ENCODE assay signal across 18 cellular contexts in the genomic region with DNA sequence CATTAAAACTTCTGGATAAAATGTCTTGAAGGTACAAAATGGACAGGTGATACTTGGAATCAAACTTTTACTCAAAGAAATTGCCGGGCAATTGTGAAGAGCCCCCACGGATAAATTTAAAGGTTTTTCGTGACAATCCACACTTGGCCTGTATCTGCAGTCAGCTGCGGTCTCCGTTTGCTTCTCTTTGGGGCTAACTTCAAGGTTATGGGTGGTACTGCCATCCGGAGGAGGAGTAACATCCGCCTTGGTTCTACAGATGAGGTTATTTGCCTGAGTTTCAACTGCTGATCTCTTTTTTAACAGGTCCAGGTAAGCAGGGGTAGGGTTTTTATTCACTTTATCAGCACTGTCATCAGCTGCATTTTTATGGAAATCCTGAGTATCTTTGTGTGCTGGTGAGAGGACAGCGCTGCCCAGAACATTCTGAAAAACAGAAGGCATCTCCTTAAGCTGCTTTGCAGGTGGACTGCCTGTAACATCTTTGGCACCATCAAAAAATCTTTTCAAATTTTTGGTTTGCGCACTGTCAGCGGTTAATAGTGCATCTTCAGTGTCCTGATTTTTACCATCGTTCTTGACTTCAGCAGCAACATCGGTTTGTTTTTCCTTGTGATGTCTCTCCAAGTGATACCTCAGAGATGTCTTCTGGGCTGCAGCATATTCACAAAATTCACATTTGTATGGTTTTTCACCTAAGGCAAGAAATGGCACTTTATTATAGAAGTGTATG. TPM values are rescaled to one million over a fixed set of nuclear protein-coding genes. Genes with fewer than 3 reads are reported as not detected.
A peak's percentile ranks its signal among the peaks of the same experiment; 100 is the strongest.
DNase-seq lines count a peak whose midpoint lies in the region; ATAC-seq, FAIRE-seq and TF ChIP-seq lines count a peak whose summit lies in the region.
"Had no signal": no experiment of that assay in that cellular context is flagged by ENCODE, and none has a peak within 500 bp of the region (broad histone marks: within the 10 kb centered on the region; RNA-seq: fewer than 3 reads in every experiment).

No MANE protein-coding gene starts in this region.

- H3K27ac ChIP-seq in BLaER1 (peak overlapping the region; percentile 3; the same call in 1 of the 2 replicates), kidney (ENCODE audit: low read depth in 2 of 2, low read length in 2 of 2) (no peak overlapping the region)
- peak overlapping the region; percentile 1 for H3K27ac ChIP-seq in CD4-positive, alpha-beta memory T cell (ENCODE audit: low read depth, low read length)
- H3K27ac ChIP-seq: cardiac muscle cell, esophagus muscularis mucosa, thyroid gland had no signal

- H3K27me3 ChIP-seq in BLaER1: no peaks in the 10 kb centered on the region
- H3K27me3 ChIP-seq in CD4-positive, alpha-beta memory T cell (ENCODE audit: insufficient read depth, low read length): no peaks in the 10 kb centered on the region
- H3K27me3 ChIP-seq: cardiac muscle cell, esophagus muscularis mucosa, thyroid gland had no signal

- H3K9me3 ChIP-seq in BLaER1: no peaks in the 10 kb centered on the region
- H3K9me3 ChIP-seq in CD4-positive, alpha-beta memory T cell (ENCODE audit: control insufficient read depth in 1 of 2, low read length in 2 of 2): no peaks in the 10 kb centered on the region
- no peaks in the 10 kb centered on the region for H3K9me3 ChIP-seq in kidney (ENCODE audit: control insufficient read depth in 1 of 2, low read length in 2 of 2)
- H3K9me3 ChIP-seq: esophagus muscularis mucosa, thyroid gland had no signal

- ATAC-seq in left lobe of liver: no peak
- no peak for ATAC-seq in HG02678 (IDR thresholded peaks at IDR 0.05; ENCODE audit: unreplicated experiment)

- peak overlapping the region in 6 of 8 donors; percentile 40 to 75 (median 64) for H3K4me3 Mint-ChIP-seq in CD4-positive, alpha-beta memory T cell
- H3K4me3 Mint-ChIP-seq in T-helper 2 cell treated with Interferon-gamma antibody and Interleukin-4, amounts not matched to agents 5 μg/mL and 100 μg/mL, for 36 hours: no peak overlapping the region
- H3K4me3 Mint-ChIP-seq: H9 had no signal

- POLR2A ChIA-PET in CD4-positive, alpha-beta memory T cell (lab: Charles Lee; ENCODE audit: partially characterized antibody): interaction anchor here (0.9 to 7.9 kb wide), 5 partner anchors 15 to 340 kb away, joined by 3 to 77 read pairs (median 4); no protein-coding TSS in a partner anchor

- H3K4me1 ChIP-seq in BLaER1 (peaks cover 79% of the 10 kb centered on the region), kidney (ENCODE audit: control insufficient read depth in 1 of 2, insufficient read depth in 1 of 2, low read depth in 1 of 2, low read length in 2 of 2) (peaks cover 18 to 19% of the 10 kb centered on the region in 2 donors)
- H3K4me1 ChIP-seq in CD4-positive, alpha-beta memory T cell (ENCODE audit: insufficient read depth, low read length): peaks cover 97% of the 10 kb centered on the region

- H3K36me3 ChIP-seq in BLaER1: peaks cover 93% of the 10 kb centered on the region
- peaks cover 64% of the 10 kb centered on the region for H3K36me3 ChIP-seq in CD4-positive, alpha-beta memory T cell (ENCODE audit: insufficient read depth, low read length)
- H3K36me3 ChIP-seq in kidney (ENCODE audit: control insufficient read depth in 1 of 2, insufficient read depth in 2 of 2, low read length in 2 of 2): peaks cover 34 to 41% of the 10 kb centered on the region in 2 donors

- no peaks in the 10 kb centered on the region for H3K27me3 Mint-ChIP-seq in CD4-positive, alpha-beta memory T cell
- H3K27me3 Mint-ChIP-seq in T-helper 2 cell treated with Interferon-gamma antibody and Interleukin-4, amounts not matched to agents 5 μg/mL and 100 μg/mL, for 36 hours (ENCODE audit: low read depth): no peaks in the 10 kb centered on the region

- H3K4me2 ChIP-seq in BLaER1: 0 out of 2 replicates have a peak overlapping the region, but pooled peaks have one; percentile 77

- CTCF ChIA-PET in CD4-positive, alpha-beta memory T cell (lab: Charles Lee; ENCODE audit: partially characterized antibody): interaction anchor here (0.6 to 7.4 kb wide), 10 partner anchors 7 to 368 kb away, joined by 3 to 118 read pairs (median 9); a partner anchor contains a TSS

- H3K36me3 Mint-ChIP-seq in CD4-positive, alpha-beta memory T cell: peaks cover 61 to 86% of the 10 kb centered on the region in 2 donors
- H3K36me3 Mint-ChIP-seq in T-helper 2 cell treated with Interferon-gamma antibody and Interleukin-4, amounts not matched to agents 5 μg/mL and 100 μg/mL, for 36 hours (ENCODE audit: low read depth): peaks cover 89% of the 10 kb centered on the region

- peaks cover 100% of the 10 kb centered on the region for H4K20me1 ChIP-seq in BLaER1

- no peak overlapping the region for H3K9ac ChIP-seq in BLaER1
- H3K9ac ChIP-seq in kidney (ENCODE audit: low read length in 2 of 2): no peak overlapping the region

- no peak for FAIRE-seq in kidney (lab: Jason Lieb, UNC)

- H3K4me3 ChIP-seq in BLaER1 (no peak overlapping the region), kidney (ENCODE audit: low read length in 2 of 2) (no peak overlapping the region)
- H3K4me3 ChIP-seq in CD4-positive, alpha-beta memory T cell (ENCODE audit: low read length in 2 of 2): no peak overlapping the region
- H3K4me3 ChIP-seq: cardiac muscle cell, esophagus muscularis mucosa, skin epidermis, thyroid gland had no signal

- H3K4me1 Mint-ChIP-seq in CD4-positive, alpha-beta memory T cell: peaks cover 56 to 94% (median 76%) of the 10 kb centered on the region in 4 donors
- H3K4me1 Mint-ChIP-seq in T-helper 2 cell treated with Interferon-gamma antibody and Interleukin-4, amounts not matched to agents 5 μg/mL and 100 μg/mL, for 36 hours (ENCODE audit: low read depth): peaks cover 62% of the 10 kb centered on the region

- no peaks in the 10 kb centered on the region for H3K9me3 Mint-ChIP-seq in CD4-positive, alpha-beta memory T cell
- H3K9me3 Mint-ChIP-seq in T-helper 2 cell treated with Interferon-gamma antibody and Interleukin-4, amounts not matched to agents 5 μg/mL and 100 μg/mL, for 36 hours: no peaks in the 10 kb centered on the region
- H3K9me3 Mint-ChIP-seq: H9 had no signal

- DNase-seq in CD4-positive, alpha-beta memory T cell: peak in 1 of 5 donors; percentile 6
- DNase-seq in T-helper 2 cell treated with Interferon-gamma antibody and Interleukin-4, amounts not matched to agents 5 μg/mL and 100 μg/mL, for 36 hours (ENCODE audit: low spot score): no peak
- DNase-seq in left lobe of liver (ENCODE audit: low spot score) (peak; percentile 16), GM19238 (ENCODE audit: insufficient read length, low spot score) (no peak), kidney (no peak)
- DNase-seq: DMS153; H9; Kasumi-1; NCI-H1417; NCI-H82; posterior cingulate gyrus; stimulated activated CD4-positive, alpha-beta T cell treated with anti-CD3 and anti-CD28 coated beads, Interleukin-4, amount 100 ng/mL, for 24 hours; thyroid gland had no signal

- TF ChIP-seq CTCF in kidney (IDR thresholded peaks at IDR 0.05; ENCODE audit: borderline replicate concordance, extremely low read depth, insufficient read depth): no peak

- intact Hi-C loops in CD4-positive, alpha-beta memory T cell (cut with micrococcal nuclease): loop anchor here (5.0 kb wide), 1 partner anchor 621 kb away; no protein-coding TSS in a partner anchor
- intact Hi-C loops in kidney (cut with DNase I): loop anchor here (10.0 kb wide), 1 partner anchor 348 kb away; no protein-coding TSS in a partner anchor

- H3K27ac Mint-ChIP-seq in CD4-positive, alpha-beta memory T cell: peak overlapping the region; percentile 50 to 100 (median 86)
- H3K27ac Mint-ChIP-seq in T-helper 2 cell treated with Interferon-gamma antibody and Interleukin-4, amounts not matched to agents 5 μg/mL and 100 μg/mL, for 36 hours: peak overlapping the region; percentile 49

RNA-seq across cellular contexts. Expression of a gene that starts 16.9 kb away (rescaled TPM):
- total RNA-seq in CD4-positive, alpha-beta memory T cell: 100 to 1,000 TPM; 100 to 111 TPM
- polyA plus RNA-seq in CD4-positive, alpha-beta memory T cell: 10 to 100 TPM; 11.6 to 28.6 TPM
- total RNA-seq in left lobe of liver: 11.1 TPM
- total RNA-seq in kidney: 60.9 TPM
- 5.0 TPM for polyA plus RNA-seq in kidney (ENCODE audit: insufficient read depth, low read depth, low replicate concordance)

Comparison
In these comparisons a context has a peak if more than half of its experiments do, and no peak if none do; other contexts are left out.
1. H3K27ac ChIP-seq: peak in BLaER1 (single experiment) and CD4-positive, alpha-beta memory T cell (single experiment); none in kidney (0 of 2).